In the genomic region with DNA sequence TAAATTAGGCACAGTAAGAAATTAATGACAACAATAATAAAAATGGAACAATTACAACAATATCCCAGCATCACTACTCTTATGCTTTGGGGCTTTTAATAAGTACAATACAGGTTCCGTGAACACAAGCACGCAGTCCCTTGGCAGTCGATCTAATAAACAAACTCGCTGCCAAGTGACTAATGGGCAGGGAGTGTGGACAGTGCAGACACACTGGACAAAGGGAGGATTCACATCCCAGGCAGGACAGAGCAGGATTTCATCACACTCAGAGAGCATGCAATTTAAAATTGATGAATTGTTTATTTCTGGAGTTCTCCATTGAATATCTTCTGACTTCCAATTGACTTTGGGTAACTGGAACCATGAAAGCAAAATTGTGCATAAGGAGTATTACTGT, we compare ENCODE assay signal across 10 cellular contexts.
DNase-seq lines count a peak whose midpoint lies in the region; TF ChIP-seq lines count a peak whose summit lies in the region.
"Had no signal": no experiment of that assay in that cellular context is flagged by ENCODE, and none has a peak within 500 bp of the region (broad histone marks: within the 10 kb centered on the region; RNA-seq: fewer than 3 reads in every experiment).

No MANE protein-coding gene starts in this region.

- TF ChIP-seq CTCF in MCF 10A (IDR thresholded peaks at IDR 0.05; ENCODE audit: unreplicated experiment) (no peak), testis (IDR thresholded peaks at IDR 0.05) (no peak), ascending aorta (IDR thresholded peaks at IDR 0.05) (no peak)

- H3K4me3 ChIP-seq in testis (no peak overlapping the region), ascending aorta (no peak overlapping the region)

- CTCF ChIA-PET in MCF 10A (lab: Yijun Ruan, JAX), result interaction anchor here (0.6 to 8.2 kb wide), 14 partner anchors 8 to 577 kb away, joined by 3 to 124 read pairs (median 8); no protein-coding TSS in a partner anchor

- TF ChIP-seq POLR2A in testis (IDR thresholded peaks at IDR 0.05), result no peak

- no peaks in the 10 kb centered on the region for H3K9me3 Mint-ChIP-seq in MCF 10A (ENCODE audit: unreplicated experiment)
- H3K9me3 Mint-ChIP-seq: dendritic cell treated with granulocyte-macrophage colony-stimulating factor and Interleukin-4, amounts not matched to agents 40 ng/mL and 50 ng/mL, for 4 days; stimulated activated naive CD8-positive, alpha-beta T cell treated with anti-CD3 and anti-CD28 coated beads, Interleukin-15, amount 100 ng/mL, for 72 hours had no signal

- no TSS peak for BruUV-seq in MCF 10A (replicated peaks; lab: Mats Ljungman, UMichigan)

- H3K27ac Mint-ChIP-seq in MCF 10A (ENCODE audit: low read depth, unreplicated experiment), result peak overlapping the region; percentile 91
- H3K27ac Mint-ChIP-seq: dendritic cell treated with granulocyte-macrophage colony-stimulating factor and Interleukin-4, amounts not matched to agents 40 ng/mL and 50 ng/mL, for 4 days; stimulated activated naive CD8-positive, alpha-beta T cell treated with anti-CD3 and anti-CD28 coated beads, Interleukin-15, amount 100 ng/mL, for 72 hours had no signal

- peaks cover 34% of the 10 kb centered on the region for H3K4me1 Mint-ChIP-seq in MCF 10A (ENCODE audit: insufficient read depth, unreplicated experiment)
- H3K4me1 Mint-ChIP-seq: stimulated activated naive CD8-positive, alpha-beta T cell treated with anti-CD3 and anti-CD28 coated beads, Interleukin-15, amount 100 ng/mL, for 72 hours had no signal

- H3K27ac ChIP-seq in testis (no peak overlapping the region), ascending aorta (no peak overlapping the region)

- H3K36me3 ChIP-seq in testis (ENCODE audit: low read depth, missing control alignments), result no peaks in the 10 kb centered on the region
- no peaks in the 10 kb centered on the region for H3K36me3 ChIP-seq in ascending aorta

- no peaks in the 10 kb centered on the region for H3K9me3 ChIP-seq in testis
- no peaks in the 10 kb centered on the region for H3K9me3 ChIP-seq in ascending aorta

- H3K27me3 ChIP-seq in testis (no peaks in the 10 kb centered on the region), ascending aorta (no peaks in the 10 kb centered on the region)

- POLR2A ChIA-PET in MCF 10A (lab: Yijun Ruan, JAX), result interaction anchor here (1.0 to 2.4 kb wide), 2 partner anchors 8 to 366 kb away, joined by 3 to 8 read pairs; no protein-coding TSS in a partner anchor

- DNase-seq in M059J (ENCODE audit: low read depth), result peak; percentile 93
- peak; percentile 97 for DNase-seq in MCF 10A (ENCODE audit: unreplicated experiment)
- peak; percentile 86 for DNase-seq in inferior parietal cortex (ENCODE audit: extremely low spot score)
- DNase-seq in testis, result peak; percentile 77
- no peak for DNase-seq in ascending aorta (ENCODE audit: low spot score in 2 of 2)
- no peak for DNase-seq in NCI-H1417 (lab: John Stamatoyannopoulos, UW)
- no peak for DNase-seq in activated gamma-delta T cell treated with Interleukin-2 at 50 U/mL for 16 hours
- DNase-seq: SHP77; stimulated activated naive CD8-positive, alpha-beta T cell treated with anti-CD3 and anti-CD28 coated beads, Interleukin-15, amount 100 ng/mL, for 72 hours had no signal

- H3K4me1 ChIP-seq in testis, result no peaks in the 10 kb centered on the region
- no peaks in the 10 kb centered on the region for H3K4me1 ChIP-seq in ascending aorta

- no peaks in the 10 kb centered on the region for H3K27me3 Mint-ChIP-seq in MCF 10A (ENCODE audit: insufficient read depth, unreplicated experiment)
- H3K27me3 Mint-ChIP-seq: dendritic cell treated with granulocyte-macrophage colony-stimulating factor and Interleukin-4, amounts not matched to agents 40 ng/mL and 50 ng/mL, for 4 days; stimulated activated naive CD8-positive, alpha-beta T cell treated with anti-CD3 and anti-CD28 coated beads, Interleukin-15, amount 100 ng/mL, for 72 hours had no signal

- WGBS in testis, 2 donors, result 25 to 39% methylated on average over 4 of the region's 4 CpGs

- no peaks in the 10 kb centered on the region for H3K36me3 Mint-ChIP-seq in MCF 10A (ENCODE audit: insufficient read depth, unreplicated experiment)

- intact Hi-C loops in MCF 10A (cut with micrococcal nuclease) (loop anchor here (1.0 to 10.0 kb wide), 3 partner anchors 261 to 731 kb away; no protein-coding TSS in a partner anchor), testis (cut with DNase I; ENCODE audit: low total_unique reads) (loop anchor here (10.0 kb wide), 1 partner anchor 281 kb away; no protein-coding TSS in a partner anchor), ascending aorta (cut with DNase I) (no loop called here)

- H3K4me3 Mint-ChIP-seq in MCF 10A (ENCODE audit: unreplicated experiment), result no peak overlapping the region
- H3K4me3 Mint-ChIP-seq: dendritic cell treated with granulocyte-macrophage colony-stimulating factor and Interleukin-4, amounts not matched to agents 40 ng/mL and 50 ng/mL, for 4 days; stimulated activated naive CD8-positive, alpha-beta T cell treated with anti-CD3 and anti-CD28 coated beads, Interleukin-15, amount 100 ng/mL, for 72 hours had no signal

Comparison
In these comparisons a context has a peak if more than half of its experiments do, and no peak if none do; other contexts are left out.
1. DNase-seq: peak in M059J (single experiment), MCF 10A (single experiment), inferior parietal cortex (single experiment) and testis (single experiment); none in ascending aorta (0 of 2), NCI-H1417 (0 of 3) and activated gamma-delta T cell treated with Interleukin-2 at 50 U/mL for 16 hours (single experiment).